Comparison of ENCODE assay signal across 1 cellular context in genomic region chr5:142808778-142809606, GRCh38.
TF ChIP-seq lines count a peak whose summit lies in the region.

No MANE protein-coding gene starts in this region.

TF ChIP-seq in HepG2, 621 proteins besides CTCF, POLR2A, EP300 and RAD21 (continued from another document):
- TF ChIP-seq PAXIP1 (CRISPR knock-in tag; conservative IDR thresholded peaks at IDR 0.05): peak; percentile 30; the same call in 1 of the 2 replicates
- peak; percentile 39; the same call in 1 of the 2 replicates for TF ChIP-seq RARA (CRISPR knock-in tag; IDR thresholded peaks at IDR 0.05)
- peak; percentile 36 for TF ChIP-seq TEAD3 (CRISPR knock-in tag; optimal IDR thresholded peaks at IDR 0.05; ENCODE audit: borderline replicate concordance)
- TF ChIP-seq ZSCAN30 (CRISPR knock-in tag; IDR thresholded peaks at IDR 0.05): no peak
- no peak for TF ChIP-seq HNRNPL (IDR thresholded peaks at IDR 0.05; ENCODE audit: low read depth, low read length)
- no peak for TF ChIP-seq AKNA (CRISPR knock-in tag; IDR thresholded peaks at IDR 0.05; ENCODE audit: borderline replicate concordance)
- TF ChIP-seq NCOA2 (CRISPR knock-in tag; IDR thresholded peaks at IDR 0.05): 0 out of 2 replicates have a peak, but pooled peaks have one; percentile 13
- TF ChIP-seq PATZ1 (CRISPR knock-in tag; IDR thresholded peaks at IDR 0.05): no peak
- TF ChIP-seq SOX13 (IDR thresholded peaks at IDR 0.05): no peak
- peak in 1 of 2 experiments; percentile 21; a peak in 1 of 4 replicates for TF ChIP-seq SOX13 (CRISPR knock-in tag; conservative IDR thresholded peaks at IDR 0.05 in 1 of 2, IDR thresholded peaks at IDR 0.05 in 1 of 2)
- peak; percentile 78 for TF ChIP-seq TFAP4 (IDR thresholded peaks at IDR 0.05; ENCODE audit: borderline replicate concordance, low read depth)
- TF ChIP-seq FOSL2 (CRISPR knock-in tag; IDR thresholded peaks at IDR 0.05): no peak
- TF ChIP-seq ATF4 (CRISPR knock-in tag; IDR thresholded peaks at IDR 0.05): no peak
